Comparison of ENCODE assay signal across 10 cellular contexts in genomic region chr5:4295663-4296339, GRCh38.
DNase-seq lines count a peak whose midpoint lies in the region; ATAC-seq and TF ChIP-seq lines count a peak whose summit lies in the region.
"Had no signal": no experiment of that assay in that cellular context is flagged by ENCODE, and none has a peak within 500 bp of the region (broad histone marks: within the 10 kb centered on the region; RNA-seq: fewer than 3 reads in every experiment).

No MANE protein-coding gene starts in this region.

- peak in 4 of 6 experiments; percentile 19 to 75 (median 57) for TF ChIP-seq CTCF in thyroid gland (IDR thresholded peaks at IDR 0.05)

- CTCF ChIA-PET in activated CD4-positive, alpha-beta T cell treated with anti-CD3 and anti-CD28 coated beads for 36 hours (lab: Charles Lee): interaction anchor here (0.7 to 0.8 kb wide), 2 partner anchors 362 to 440 kb away, joined by 3 read pairs; no protein-coding TSS in a partner anchor

- H3K9me3 ChIP-seq in thyroid gland: no peaks in the 10 kb centered on the region

- H3K4me1 Mint-ChIP-seq in activated CD4-positive, alpha-beta T cell treated with anti-CD3 and anti-CD28 coated beads for 36 hours: no peaks in the 10 kb centered on the region
- no peaks in the 10 kb centered on the region for H3K4me1 Mint-ChIP-seq in activated CD4-positive, alpha-beta T cell treated with anti-CD3 and anti-CD28 coated beads, Interleukin-2, amount 10 ng/mL, durations not matched to agents 24 days and 14 days

- no peaks in the 10 kb centered on the region for H3K27me3 ChIP-seq in thyroid gland

- no peak overlapping the region for H3K4me3 ChIP-seq in thyroid gland (replicated peaks in 1 of 3)

- 19 to 31% methylated on average over 13 of the region's 13 CpGs for WGBS in thyroid gland, 2 donors

- no peaks in the 10 kb centered on the region for H3K36me3 ChIP-seq in thyroid gland

- H3K9me3 Mint-ChIP-seq in activated CD4-positive, alpha-beta T cell treated with anti-CD3 and anti-CD28 coated beads for 36 hours (ENCODE audit: low read depth): peaks cover 2% of the 10 kb centered on the region
- no peaks in the 10 kb centered on the region for H3K9me3 Mint-ChIP-seq in activated CD4-positive, alpha-beta T cell treated with anti-CD3 and anti-CD28 coated beads, Interleukin-2, amount 10 ng/mL, durations not matched to agents 24 days and 14 days

- no peak for ATAC-seq in activated CD4-positive, alpha-beta T cell treated with anti-CD3 and anti-CD28 coated beads for 36 hours
- ATAC-seq in GM19397 (IDR thresholded peaks at IDR 0.05; ENCODE audit: unreplicated experiment): no peak

- DNase-seq in activated CD4-positive, alpha-beta T cell treated with anti-CD3 and anti-CD28 coated beads for 36 hours: peak; percentile 13
- DNase-seq in activated CD4-positive, alpha-beta T cell treated with anti-CD3 and anti-CD28 coated beads, Interleukin-2, amount 10 ng/mL, durations not matched to agents 24 days and 14 days: no peak
- DNase-seq in SW480 (ENCODE audit: low spot score) (peak; percentile 38), iPS-NIHi7 (ENCODE audit: extremely low spot score) (peak; percentile 61), thyroid gland (peak; percentile 7 to 8), NCI-H446 treated with DMSO at 0.1 percent for 48 hours (lab: John Stamatoyannopoulos, UW) (no peak), DMS153 treated with DMSO at 0.1 percent for 48 hours (lab: John Stamatoyannopoulos, UW; ENCODE audit: unreplicated experiment) (no peak)

- no peak overlapping the region for H3K27ac Mint-ChIP-seq in activated CD4-positive, alpha-beta T cell treated with anti-CD3 and anti-CD28 coated beads for 36 hours
- no peak overlapping the region for H3K27ac Mint-ChIP-seq in activated CD4-positive, alpha-beta T cell treated with anti-CD3 and anti-CD28 coated beads, Interleukin-2, amount 10 ng/mL, durations not matched to agents 24 days and 14 days
- H3K27ac Mint-ChIP-seq: stimulated activated naive CD8-positive, alpha-beta T cell treated with anti-CD3 and anti-CD28 coated beads, Interleukin-15, Interleukin-2, amounts not matched to agents 100 ng/mL and 50 ng/mL, for 24 hours; T-helper 2 cell treated with Interferon-gamma antibody and Interleukin-4, amounts not matched to agents 5 μg/mL and 100 μg/mL, for 36 hours had no signal

- intact Hi-C loops in activated CD4-positive, alpha-beta T cell treated with anti-CD3 and anti-CD28 coated beads for 36 hours (cut with DNase I, micrococcal nuclease): no loop called here
- intact Hi-C loops in activated CD4-positive, alpha-beta T cell treated with anti-CD3 and anti-CD28 coated beads, Interleukin-2, amount 10 ng/mL, durations not matched to agents 24 days and 14 days (cut with micrococcal nuclease): no loop called here
- intact Hi-C loops in thyroid gland (cut with DNase I): no loop called here

- no peaks in the 10 kb centered on the region for H3K36me3 Mint-ChIP-seq in activated CD4-positive, alpha-beta T cell treated with anti-CD3 and anti-CD28 coated beads for 36 hours (ENCODE audit: low read depth)
- no peaks in the 10 kb centered on the region for H3K36me3 Mint-ChIP-seq in activated CD4-positive, alpha-beta T cell treated with anti-CD3 and anti-CD28 coated beads, Interleukin-2, amount 10 ng/mL, durations not matched to agents 24 days and 14 days (ENCODE audit: low read depth)

- POLR2A ChIA-PET in activated CD4-positive, alpha-beta T cell treated with anti-CD3 and anti-CD28 coated beads for 36 hours (lab: Charles Lee): no interaction called here

- H3K4me1 ChIP-seq in thyroid gland: no peaks in the 10 kb centered on the region

- no peak overlapping the region for H3K4me3 Mint-ChIP-seq in activated CD4-positive, alpha-beta T cell treated with anti-CD3 and anti-CD28 coated beads for 36 hours
- no peak overlapping the region for H3K4me3 Mint-ChIP-seq in activated CD4-positive, alpha-beta T cell treated with anti-CD3 and anti-CD28 coated beads, Interleukin-2, amount 10 ng/mL, durations not matched to agents 24 days and 14 days
- H3K4me3 Mint-ChIP-seq: stimulated activated naive CD8-positive, alpha-beta T cell treated with anti-CD3 and anti-CD28 coated beads, Interleukin-15, Interleukin-2, amounts not matched to agents 100 ng/mL and 50 ng/mL, for 24 hours; T-helper 2 cell treated with Interferon-gamma antibody and Interleukin-4, amounts not matched to agents 5 μg/mL and 100 μg/mL, for 36 hours had no signal

- no peak overlapping the region for H3K27ac ChIP-seq in thyroid gland

- H3K27me3 Mint-ChIP-seq in activated CD4-positive, alpha-beta T cell treated with anti-CD3 and anti-CD28 coated beads for 36 hours: no peaks in the 10 kb centered on the region
- no peaks in the 10 kb centered on the region for H3K27me3 Mint-ChIP-seq in activated CD4-positive, alpha-beta T cell treated with anti-CD3 and anti-CD28 coated beads, Interleukin-2, amount 10 ng/mL, durations not matched to agents 24 days and 14 days
- H3K27me3 Mint-ChIP-seq: stimulated activated naive CD8-positive, alpha-beta T cell treated with anti-CD3 and anti-CD28 coated beads, Interleukin-15, Interleukin-2, amounts not matched to agents 100 ng/mL and 50 ng/mL, for 24 hours had no signal

- TF ChIP-seq POLR2A in thyroid gland (IDR thresholded peaks at IDR 0.05): no peak

Comparison
In these comparisons a context has a peak if more than half of its experiments do, and no peak if none do; other contexts are left out.
1. DNase-seq: peak in activated CD4-positive, alpha-beta T cell treated with anti-CD3 and anti-CD28 coated beads for 36 hours (single experiment), SW480 (single experiment), iPS-NIHi7 (single experiment) and thyroid gland (2 of 2); none in activated CD4-positive, alpha-beta T cell treated with anti-CD3 and anti-CD28 coated beads, Interleukin-2, amount 10 ng/mL, durations not matched to agents 24 days and 14 days (single experiment), NCI-H446 treated with DMSO at 0.1 percent for 48 hours (single experiment) and DMS153 treated with DMSO at 0.1 percent for 48 hours (single experiment).